ENCODE assay signal across 18 cellular contexts in the genomic region with DNA sequence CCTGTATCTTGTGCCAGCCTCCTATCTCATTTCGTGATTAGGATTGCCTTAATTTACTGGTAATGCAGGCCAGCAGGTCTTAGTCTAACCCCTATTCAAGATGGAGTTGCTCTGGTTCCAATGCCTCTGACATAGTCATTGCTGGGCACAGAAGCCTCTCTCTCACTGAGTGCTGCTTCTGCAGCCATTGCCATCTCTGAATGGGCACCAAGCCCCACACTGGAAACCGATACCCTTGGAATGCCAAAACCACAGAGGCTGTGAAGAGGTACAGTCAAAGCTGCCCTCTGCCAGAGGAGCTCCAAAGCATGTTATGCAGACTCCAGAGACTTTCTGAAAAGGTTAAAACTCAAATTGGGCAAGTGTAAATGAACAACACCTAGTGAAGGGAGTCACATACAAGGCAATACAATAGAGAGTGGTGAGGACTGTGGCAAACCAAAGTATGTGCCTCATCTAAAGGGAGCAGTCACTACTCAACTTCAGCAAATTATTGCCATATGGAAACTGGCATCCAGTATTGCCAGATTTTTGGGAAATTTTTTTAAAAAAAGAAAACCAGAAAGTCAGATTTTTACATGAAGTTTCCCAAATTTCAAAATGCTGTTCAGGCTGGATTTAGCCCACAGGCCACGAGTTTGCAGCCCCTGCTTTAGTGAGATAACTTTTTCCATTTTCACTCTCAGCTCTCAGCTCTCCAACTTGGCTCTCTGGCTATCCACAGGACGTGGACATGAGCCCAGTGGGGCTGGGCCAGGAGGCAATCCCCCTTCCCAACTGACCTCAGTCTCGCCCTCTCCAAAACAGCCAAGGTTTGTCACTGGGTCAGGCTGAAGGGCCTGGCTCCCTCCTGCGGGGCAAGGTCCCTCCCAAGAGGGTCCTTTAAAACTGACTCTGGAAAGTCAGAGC. TPM values are rescaled to one million over a fixed set of nuclear protein-coding genes. Genes with fewer than 3 reads are reported as not detected.
DNase-seq lines count a peak whose midpoint lies in the region; ATAC-seq and FAIRE-seq lines count a peak whose summit lies in the region.
"Had no signal": no experiment of that assay in that cellular context is flagged by ENCODE, and none has a peak within 500 bp of the region (broad histone marks: within the 10 kb centered on the region; RNA-seq: fewer than 3 reads in every experiment).

No MANE protein-coding gene starts in this region.

- H3K9me3 ChIP-seq in trophoblast cell (ENCODE audit: insufficient read depth, low read depth, low read length) = no peaks in the 10 kb centered on the region

- peak overlapping the region; percentile 98 for H2BK12ac ChIP-seq in trophoblast cell (ENCODE audit: low read length)

- intact Hi-C loops in Right ventricle myocardium superior (cut with DNase I) = no loop called here

- H2BK5ac ChIP-seq in trophoblast cell (ENCODE audit: low read depth, low read length, poor library complexity) = peak overlapping the region; percentile 68

- H3K79me1 ChIP-seq in trophoblast cell (ENCODE audit: low read length) = peaks cover 49% of the 10 kb centered on the region

- H3K36me3 ChIP-seq in trophoblast cell (ENCODE audit: control insufficient read depth in 1 of 2, insufficient read depth in 2 of 2, low read length in 2 of 2) = peaks cover 2 to 3% of the 10 kb centered on the region in 2 experiments
- H3K36me3 ChIP-seq: cardiac muscle cell had no signal

- H3K79me2 ChIP-seq in trophoblast cell (ENCODE audit: control insufficient read depth, insufficient read depth, low read length, poor library complexity) = peaks cover 23% of the 10 kb centered on the region

- H3K27me3 ChIP-seq in trophoblast cell (ENCODE audit: insufficient read depth, low read length) = no peaks in the 10 kb centered on the region

- H3K4me2 ChIP-seq in trophoblast cell (ENCODE audit: low read length) = no peak overlapping the region

- no peak for FAIRE-seq in urothelium cell line (lab: Jason Lieb, UNC)
- FAIRE-seq: endothelial cell of umbilical vein had no signal

- no peak overlapping the region for H3K9ac ChIP-seq in trophoblast cell (ENCODE audit: low read length)

- no CpG with 5 or more reads among the region's 6 CpGs for WGBS in trophoblast cell (ENCODE audit: extremely low coverage, insufficient coverage, insufficient read length)

- H4K8ac ChIP-seq in trophoblast cell (ENCODE audit: low read depth, low read length) = peak overlapping the region; percentile 55

- peak overlapping the region; percentile 60 for H3K4ac ChIP-seq in trophoblast cell (ENCODE audit: low read depth, low read length)

- peaks cover 20 to 33% of the 10 kb centered on the region in 2 experiments for H3K4me1 ChIP-seq in trophoblast cell (ENCODE audit: control insufficient read depth in 1 of 2, insufficient read depth in 2 of 2, low read length in 2 of 2)

- no peak overlapping the region for H4K12ac ChIP-seq in trophoblast cell (ENCODE audit: low read depth, low read length)

- H2BK120ac ChIP-seq in trophoblast cell (ENCODE audit: insufficient read depth, low read length, poor library complexity) = peak overlapping the region; percentile 89

- no peak overlapping the region for H3K4me3 ChIP-seq in trophoblast cell (ENCODE audit: low read depth, low read length)
- H3K4me3 ChIP-seq: cardiac muscle cell had no signal

- H3K14ac ChIP-seq in trophoblast cell (ENCODE audit: low read length) = peak overlapping the region; percentile 81

- peak overlapping the region; percentile 47 for H2AFZ ChIP-seq in trophoblast cell (ENCODE audit: insufficient read depth, low read length, poor library complexity)

- no peak overlapping the region for H3K23ac ChIP-seq in trophoblast cell (ENCODE audit: low read length)

- DNase-seq in DMS79 treated with DMSO at 0.1 percent for 48 hours (lab: John Stamatoyannopoulos, UW) (peak; percentile 3), DMS79 (lab: John Stamatoyannopoulos, UW) (no peak), Right ventricle myocardium superior (peak; percentile 78), trophoblast cell (no peak), urothelium cell line (ENCODE audit: low spot score) (peak; percentile 21), HUDEP-2 (lab: John Stamatoyannopoulos, UW; ENCODE audit: unreplicated experiment in 76 of 76) (no peak), substantia nigra (lab: John Stamatoyannopoulos, UW) (no peak)
- DNase-seq in activated CD4-positive, alpha-beta T cell treated with anti-CD3 and anti-CD28 coated beads for 1 hour = no peak
- DNase-seq: 8988T; activated CD8-positive, alpha-beta T cell treated with anti-CD3 and anti-CD28 coated beads, Interleukin-2, amount 10 ng/mL, durations not matched to agents 7 days and 5 days; activated effector memory CD4-positive, alpha-beta T cell treated with anti-CD3 and anti-CD28 coated beads, Interleukin-2, amount 50 U/mL, for 16 hours; NCI-H1105; NCI-H524; RPMI8226; stimulated activated CD4-positive, alpha-beta T cell treated with anti-CD3 and anti-CD28 coated beads, Interleukin-4, amount 100 ng/mL, for 4 hours; stimulated activated naive CD4-positive, alpha-beta T cell treated with Interleukin-2 at 50 U/mL for 16 hours had no signal

- peak overlapping the region; percentile 76 for H3K18ac ChIP-seq in trophoblast cell (ENCODE audit: low read length)

- H2AK5ac ChIP-seq in trophoblast cell (ENCODE audit: low read length) = peak overlapping the region; percentile 87

- H3K27ac ChIP-seq in trophoblast cell (ENCODE audit: low read depth, low read length) = no peak overlapping the region
- no peak overlapping the region for H3K27ac ChIP-seq in substantia nigra (ENCODE audit: low read depth, low read length, poor library complexity, severe bottlenecking)
- H3K27ac ChIP-seq: cardiac muscle cell had no signal

- peak overlapping the region; percentile 97 for H4K91ac ChIP-seq in trophoblast cell (ENCODE audit: low read depth, low read length)

- ATAC-seq in Right ventricle myocardium superior (ENCODE audit: poor library complexity) = peak; percentile 60
- ATAC-seq: activated CD8-positive, alpha-beta T cell treated with anti-CD3 and anti-CD28 coated beads, Interleukin-2, amount 10 ng/mL, durations not matched to agents 7 days and 5 days had no signal

RNA-seq across cellular contexts. Expression of a gene that starts 2.1 kb away (rescaled TPM):
- total RNA-seq in Right ventricle myocardium superior = 102 TPM
- polyA plus RNA-seq in trophoblast cell (2013) = 1,470 and 1,480 TPM in 2 replicates
- total RNA-seq: activated CD8-positive, alpha-beta T cell treated with anti-CD3 and anti-CD28 coated beads, Interleukin-2, amount 10 ng/mL, durations not matched to agents 7 days and 5 days had no signal

RNA-seq across cellular contexts. Expression of a gene that starts 32.0 kb away (rescaled TPM):
- 9.6 TPM for total RNA-seq in Right ventricle myocardium superior
- polyA plus RNA-seq in trophoblast cell (2013) = 107 and 118 TPM in 2 replicates

Comparison
In these comparisons a context has a peak if more than half of its experiments do, and no peak if none do; other contexts are left out.
1. DNase-seq: peak in DMS79 treated with DMSO at 0.1 percent for 48 hours (single experiment), Right ventricle myocardium superior (single experiment) and urothelium cell line (single experiment); none in DMS79 (single experiment), trophoblast cell (0 of 2), HUDEP-2 (0 of 76), substantia nigra (0 of 49) and activated CD4-positive, alpha-beta T cell treated with anti-CD3 and anti-CD28 coated beads for 1 hour (single experiment).